In the genomic region with DNA sequence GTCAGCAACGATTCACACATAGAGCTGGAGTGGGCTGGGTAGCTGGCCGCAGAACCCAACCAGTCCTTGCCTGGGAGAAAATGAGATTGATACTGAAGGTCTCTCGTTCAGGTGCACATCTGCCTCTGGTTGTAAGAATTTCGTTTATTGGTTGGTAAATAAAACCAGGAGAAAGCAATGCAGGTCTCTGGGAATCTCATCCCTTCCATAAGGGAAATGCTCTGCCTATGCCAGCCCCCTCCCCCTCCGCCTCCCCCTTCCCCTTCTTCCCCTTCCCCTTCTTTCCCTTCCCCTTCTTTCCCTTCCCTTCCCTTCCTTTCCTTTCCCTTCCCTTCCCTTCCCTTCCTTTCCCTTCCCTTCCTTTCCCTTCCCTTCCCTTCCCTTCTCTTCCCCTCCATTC, we compare ENCODE assay signal across 29 cellular contexts.
"Had no signal": no experiment of that assay in that cellular context is flagged by ENCODE, and none has a peak within 500 bp of the region (broad histone marks: within the 10 kb centered on the region; RNA-seq: fewer than 3 reads in every experiment).

No MANE protein-coding gene starts in this region.

- H3K9me3 Mint-ChIP-seq: effector memory CD8-positive, alpha-beta T cell; endodermal cell had no signal

- H3K27ac ChIP-seq: colonic mucosa, coronary artery, dorsolateral prefrontal cortex, epithelial cell of prostate, esophagus muscularis mucosa, esophagus squamous epithelium, foreskin keratinocyte, gastrocnemius medialis, gastroesophageal sphincter, heart left ventricle, heart right ventricle had no signal

- H3K27me3 Mint-ChIP-seq: dendritic cell treated with granulocyte-macrophage colony-stimulating factor and Interleukin-4, amounts not matched to agents 40 ng/mL and 50 ng/mL, for 4 days; effector memory CD8-positive, alpha-beta T cell had no signal

- H3K27me3 ChIP-seq: colonic mucosa, dorsolateral prefrontal cortex, esophagus muscularis mucosa, esophagus squamous epithelium, foreskin keratinocyte, gastrocnemius medialis, gastroesophageal sphincter, heart left ventricle, heart right ventricle had no signal

- H3K4me3 ChIP-seq: colonic mucosa, coronary artery, dorsolateral prefrontal cortex, esophagus muscularis mucosa, esophagus squamous epithelium, gastrocnemius medialis, gastroesophageal sphincter, heart left ventricle, heart right ventricle had no signal

- H3K27ac Mint-ChIP-seq: dendritic cell treated with granulocyte-macrophage colony-stimulating factor and Interleukin-4, amounts not matched to agents 40 ng/mL and 50 ng/mL, for 4 days; effector memory CD8-positive, alpha-beta T cell; endodermal cell had no signal

- H3K4me1 Mint-ChIP-seq: endodermal cell had no signal

- FAIRE-seq: colon, endometrium, endothelial cell of umbilical vein, frontal cortex had no signal

- H3K36me3 ChIP-seq: colonic mucosa, gastrocnemius medialis, heart left ventricle, heart right ventricle had no signal

- ATAC-seq: effector memory CD8-positive, alpha-beta T cell; esophagus mucosa; foreskin keratinocyte; gastrocnemius medialis; gastroesophageal sphincter; heart left ventricle; heart right ventricle had no signal

- H3K4me3 Mint-ChIP-seq: dendritic cell treated with granulocyte-macrophage colony-stimulating factor and Interleukin-4, amounts not matched to agents 40 ng/mL and 50 ng/mL, for 4 days; effector memory CD8-positive, alpha-beta T cell; endodermal cell had no signal

- DNase-seq: colonic mucosa; cortex of kidney; dermis blood vessel endothelial cell; dorsolateral prefrontal cortex; effector CD4-positive, alpha-beta T cell; effector CD8-positive, alpha-beta T cell; effector memory CD4-positive, alpha-beta T cell; effector memory CD8-positive, alpha-beta T cell; endodermal cell; erythroblast; esophagus squamous epithelium; foreskin fibroblast; foreskin keratinocyte; foreskin melanocyte; gastrocnemius medialis; glutamatergic neuron; head of caudate nucleus; heart left ventricle; heart right ventricle had no signal

- H3K9me3 ChIP-seq: colonic mucosa, esophagus muscularis mucosa, esophagus squamous epithelium, gastrocnemius medialis, gastroesophageal sphincter, heart left ventricle, heart right ventricle had no signal

- H3K4me1 ChIP-seq: colonic mucosa, foreskin keratinocyte, gastrocnemius medialis, gastroesophageal sphincter, heart left ventricle, heart right ventricle had no signal
